1 cellular context compared by ENCODE assay signal in genomic region chr15:67406257-67406861, GRCh38.
TF ChIP-seq lines count a peak whose summit lies in the region.

No MANE protein-coding gene starts in this region.

TF ChIP-seq in WTC11, 78 proteins besides CTCF, POLR2A, EP300 and RAD21 (continued from another document):
- TF ChIP-seq, protein P1, sequence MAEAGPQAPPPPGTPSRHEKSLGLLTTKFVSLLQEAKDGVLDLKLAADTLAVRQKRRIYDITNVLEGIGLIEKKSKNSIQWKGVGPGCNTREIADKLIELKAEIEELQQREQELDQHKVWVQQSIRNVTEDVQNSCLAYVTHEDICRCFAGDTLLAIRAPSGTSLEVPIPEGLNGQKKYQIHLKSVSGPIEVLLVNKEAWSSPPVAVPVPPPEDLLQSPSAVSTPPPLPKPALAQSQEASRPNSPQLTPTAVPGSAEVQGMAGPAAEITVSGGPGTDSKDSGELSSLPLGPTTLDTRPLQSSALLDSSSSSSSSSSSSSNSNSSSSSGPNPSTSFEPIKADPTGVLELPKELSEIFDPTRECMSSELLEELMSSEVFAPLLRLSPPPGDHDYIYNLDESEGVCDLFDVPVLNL (CRISPR knock-in tag; IDR thresholded peaks at IDR 0.05; ENCODE audit: borderline replicate concordance, low read depth) = no peak
- no peak for TF ChIP-seq ZBTB21 (CRISPR knock-in tag; IDR thresholded peaks at IDR 0.05; ENCODE audit: borderline replicate concordance)
- no peak for TF ChIP-seq SP1 (CRISPR knock-in tag; conservative IDR thresholded peaks at IDR 0.05)
- TF ChIP-seq CBFB (CRISPR knock-in tag; IDR thresholded peaks at IDR 0.05; ENCODE audit: low read depth) = no peak
- TF ChIP-seq IRF1 (CRISPR knock-in tag; IDR thresholded peaks at IDR 0.05) = no peak
